ENCODE assay signal across 1 cellular context in the genomic region with DNA sequence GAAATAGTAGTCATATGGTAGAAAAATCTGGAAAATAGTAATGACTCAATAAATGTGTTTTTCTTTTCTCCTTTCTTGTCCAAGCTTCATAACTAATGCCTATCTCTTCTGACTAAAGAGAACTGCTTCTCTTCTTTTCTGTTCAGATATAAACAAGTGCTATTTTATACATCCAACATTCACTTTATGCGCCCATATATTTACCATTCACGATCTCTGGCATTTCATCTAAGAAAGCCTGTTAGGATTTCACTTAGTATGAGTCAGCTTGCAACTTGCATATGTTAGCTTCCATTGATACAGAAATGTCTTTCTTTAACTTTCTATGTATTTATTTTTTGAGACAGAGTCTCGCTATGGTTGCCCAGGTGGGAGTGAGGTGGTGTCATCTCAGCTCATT.
TF ChIP-seq lines count a peak whose summit lies in the region.

No MANE protein-coding gene starts in this region.

TF ChIP-seq in IMR-90, 13 proteins besides CTCF, POLR2A, EP300 and RAD21:
- TF ChIP-seq MAFK (IDR thresholded peaks at IDR 0.05; ENCODE audit: low read depth, low read length), result no peak
- no peak for TF ChIP-seq CHD1 (IDR thresholded peaks at IDR 0.05; ENCODE audit: low read depth, low read length)
- TF ChIP-seq FOS (IDR thresholded peaks at IDR 0.05; ENCODE audit: low read depth, low read length), result peak; percentile 32; the same call in 1 of the 2 replicates
